9 cellular contexts compared by ENCODE assay signal in the genomic region with DNA sequence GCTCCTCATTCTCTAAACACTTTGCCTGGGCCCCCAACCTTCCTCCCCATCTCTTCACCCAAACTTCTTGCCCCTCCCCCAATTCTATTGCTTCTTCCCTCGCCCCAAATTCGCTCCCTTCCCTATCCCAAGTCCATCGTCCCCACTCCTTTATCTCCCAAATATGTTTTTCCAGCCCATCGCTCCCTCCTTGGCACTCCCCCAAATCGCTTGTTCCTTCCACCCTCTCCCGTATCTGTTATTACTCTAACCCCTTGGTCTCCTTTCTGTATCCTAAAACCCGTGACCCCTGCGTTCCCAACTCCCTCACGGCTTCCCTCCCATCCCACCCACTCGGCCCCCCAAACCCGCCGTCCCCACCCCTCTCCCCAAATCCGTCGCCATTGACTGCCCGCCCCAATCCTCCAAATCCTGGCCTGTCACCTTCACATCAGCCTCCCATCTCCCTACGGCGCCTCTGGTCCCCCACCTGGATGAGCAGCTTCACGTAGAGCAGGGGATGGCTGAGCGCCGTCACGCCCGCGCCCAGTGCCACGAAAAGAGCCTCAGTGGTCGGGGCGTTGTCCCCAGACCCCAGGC. TPM values are rescaled to one million over a fixed set of nuclear protein-coding genes. Genes with fewer than 3 reads are reported as not detected.
DNase-seq lines count a peak whose midpoint lies in the region; ATAC-seq and TF ChIP-seq lines count a peak whose summit lies in the region.
"Had no signal": no experiment of that assay in that cellular context is flagged by ENCODE, and none has a peak within 500 bp of the region (broad histone marks: within the 10 kb centered on the region; RNA-seq: fewer than 3 reads in every experiment).

No MANE protein-coding gene starts in this region.

- peak overlapping the region; percentile 89 for H3K9ac ChIP-seq in iPS-15b (ENCODE audit: low read depth, low read length)

- H3K27me3 Mint-ChIP-seq in activated CD8-positive, alpha-beta T cell treated with anti-CD3 and anti-CD28 coated beads for 36 hours: peaks cover 1% of the 10 kb centered on the region
- peaks cover 7% of the 10 kb centered on the region for H3K27me3 Mint-ChIP-seq in activated CD8-positive, alpha-beta T cell treated with anti-CD3 and anti-CD28 coated beads, Interleukin-2, amount 10 ng/mL, durations not matched to agents 7 days and 5 days (ENCODE audit: low read depth)

- H3K9me3 Mint-ChIP-seq in activated CD8-positive, alpha-beta T cell treated with anti-CD3 and anti-CD28 coated beads for 36 hours: no peaks in the 10 kb centered on the region
- H3K9me3 Mint-ChIP-seq in activated CD8-positive, alpha-beta T cell treated with anti-CD3 and anti-CD28 coated beads, Interleukin-2, amount 10 ng/mL, durations not matched to agents 7 days and 5 days (ENCODE audit: insufficient read depth): no peaks in the 10 kb centered on the region
- H3K9me3 Mint-ChIP-seq: activated naive CD8-positive, alpha-beta T cell treated with anti-CD3 and anti-CD28 coated beads, Interleukin-2, amount 10 ng/mL, durations not matched to agents 7 days and 5 days had no signal

- intact Hi-C loops in activated CD8-positive, alpha-beta T cell treated with anti-CD3 and anti-CD28 coated beads for 36 hours (cut with micrococcal nuclease): loop anchor here (10.0 kb wide), 1 partner anchor 101 kb away; the partner anchor contains the start of gene C6orf89
- intact Hi-C loops in thyroid gland (cut with DNase I): loop anchor here (10.0 kb wide), 1 partner anchor 101 kb away; the partner anchor contains the start of gene C6orf89

- peak; percentile 18 for DNase-seq in activated CD8-positive, alpha-beta T cell treated with anti-CD3 and anti-CD28 coated beads for 36 hours
- DNase-seq in activated CD8-positive, alpha-beta T cell treated with anti-CD3 and anti-CD28 coated beads, Interleukin-2, amount 10 ng/mL, durations not matched to agents 7 days and 5 days: no peak
- DNase-seq in RWPE2 (ENCODE audit: low spot score) (no peak), thyroid gland (no peak), NCI-H2107 (lab: John Stamatoyannopoulos, UW) (no peak), UCSD-AML1 (lab: John Stamatoyannopoulos, UW; ENCODE audit: unreplicated experiment) (no peak)

- H3K36me3 Mint-ChIP-seq in activated CD8-positive, alpha-beta T cell treated with anti-CD3 and anti-CD28 coated beads for 36 hours (ENCODE audit: low read depth): peaks cover 6% of the 10 kb centered on the region
- H3K36me3 Mint-ChIP-seq in activated CD8-positive, alpha-beta T cell treated with anti-CD3 and anti-CD28 coated beads, Interleukin-2, amount 10 ng/mL, durations not matched to agents 7 days and 5 days (ENCODE audit: low read depth): peaks cover 12% of the 10 kb centered on the region

- CTCF ChIA-PET in activated CD8-positive, alpha-beta T cell treated with anti-CD3 and anti-CD28 coated beads for 36 hours (lab: Charles Lee): interaction anchor here (1.1 to 3.4 kb wide), 8 partner anchors 34 to 225 kb away, joined by 3 to 31 read pairs (median 7); partner anchors contain the start of genes C6orf89 and PPIL1
- CTCF ChIA-PET in activated CD8-positive, alpha-beta T cell treated with anti-CD3 and anti-CD28 coated beads, Interleukin-2, amount 10 ng/mL, durations not matched to agents 7 days and 5 days (lab: Charles Lee): interaction anchor here (0.6 to 4.9 kb wide), 11 partner anchors 21 to 223 kb away, joined by 3 to 42 read pairs (median 4); partner anchors contain the start of gene C6orf89

- peak; percentile 8 for ATAC-seq in activated CD8-positive, alpha-beta T cell treated with anti-CD3 and anti-CD28 coated beads for 36 hours
- no peak for ATAC-seq in activated CD8-positive, alpha-beta T cell treated with anti-CD3 and anti-CD28 coated beads, Interleukin-2, amount 10 ng/mL, durations not matched to agents 7 days and 5 days
- ATAC-seq in RWPE2 (ENCODE audit: low read depth): no peak
- no peak for ATAC-seq in HG03571 (IDR thresholded peaks at IDR 0.05; ENCODE audit: unreplicated experiment)

- no peaks in the 10 kb centered on the region for H3K9me3 ChIP-seq in RWPE2 (ENCODE audit: severe bottlenecking)
- H3K9me3 ChIP-seq in iPS-15b (ENCODE audit: control insufficient read depth, insufficient read depth, low read length): no peaks in the 10 kb centered on the region
- no peaks in the 10 kb centered on the region for H3K9me3 ChIP-seq in thyroid gland

- no peak for TF ChIP-seq CTCF in activated CD8-positive, alpha-beta T cell treated with anti-CD3 and anti-CD28 coated beads for 36 hours (IDR thresholded peaks at IDR 0.05)
- TF ChIP-seq CTCF in RWPE2 (IDR thresholded peaks at IDR 0.05; ENCODE audit: poor library complexity, severe bottlenecking) (no peak), thyroid gland (IDR thresholded peaks at IDR 0.05) (no peak)

- H3K27me3 ChIP-seq in RWPE2 (ENCODE audit: insufficient read depth, poor library complexity, severe bottlenecking): no peaks in the 10 kb centered on the region
- H3K27me3 ChIP-seq in iPS-15b (ENCODE audit: control insufficient read depth, insufficient read depth, low read length): no peaks in the 10 kb centered on the region
- H3K27me3 ChIP-seq in thyroid gland: no peaks in the 10 kb centered on the region

- 0 to 1% methylated on average over 17 to 24 of the region's 26 CpGs for WGBS in thyroid gland, 2 donors

- peaks cover 21% of the 10 kb centered on the region for H3K4me1 Mint-ChIP-seq in activated CD8-positive, alpha-beta T cell treated with anti-CD3 and anti-CD28 coated beads for 36 hours (ENCODE audit: low read depth)
- H3K4me1 Mint-ChIP-seq in activated CD8-positive, alpha-beta T cell treated with anti-CD3 and anti-CD28 coated beads, Interleukin-2, amount 10 ng/mL, durations not matched to agents 7 days and 5 days (ENCODE audit: low read depth): peaks cover 29% of the 10 kb centered on the region

- H3K4me3 ChIP-seq in RWPE2 (ENCODE audit: severe bottlenecking) (peak overlapping the region; percentile 96), iPS-15b (ENCODE audit: low read depth, low read length) (peak overlapping the region; percentile 84), thyroid gland (replicated peaks in 1 of 3) (peak overlapping the region; percentile 92 to 100 (median 100))

- H3K27ac Mint-ChIP-seq in activated CD8-positive, alpha-beta T cell treated with anti-CD3 and anti-CD28 coated beads for 36 hours: no peak overlapping the region
- no peak overlapping the region for H3K27ac Mint-ChIP-seq in activated CD8-positive, alpha-beta T cell treated with anti-CD3 and anti-CD28 coated beads, Interleukin-2, amount 10 ng/mL, durations not matched to agents 7 days and 5 days
- H3K27ac Mint-ChIP-seq: activated naive CD8-positive, alpha-beta T cell treated with anti-CD3 and anti-CD28 coated beads, Interleukin-2, amount 10 ng/mL, durations not matched to agents 7 days and 5 days had no signal

- H3K36me3 ChIP-seq in RWPE2 (ENCODE audit: low read depth) (peaks cover 8% of the 10 kb centered on the region; the same call in 1 of the 2 replicates), iPS-15b (ENCODE audit: control insufficient read depth, insufficient read depth, low read length) (no peaks in the 10 kb centered on the region), thyroid gland (no peaks in the 10 kb centered on the region)

- no peak for TF ChIP-seq POLR2A in thyroid gland (IDR thresholded peaks at IDR 0.05)

- peak overlapping the region; percentile 47 for H3K27ac ChIP-seq in RWPE2 (ENCODE audit: poor library complexity, severe bottlenecking)
- H3K27ac ChIP-seq in thyroid gland: peak overlapping the region; percentile 95 to 98 (median 98)

- H3K4me1 ChIP-seq in RWPE2 (ENCODE audit: insufficient read depth, poor library complexity, severe bottlenecking): peaks cover 8% of the 10 kb centered on the region
- H3K4me1 ChIP-seq in iPS-15b (ENCODE audit: control insufficient read depth, insufficient read depth, low read length): peaks cover 24% of the 10 kb centered on the region
- peaks cover 53 to 58% of the 10 kb centered on the region in 2 donors for H3K4me1 ChIP-seq in thyroid gland

- H3K4me3 Mint-ChIP-seq in activated CD8-positive, alpha-beta T cell treated with anti-CD3 and anti-CD28 coated beads for 36 hours: no peak overlapping the region
- H3K4me3 Mint-ChIP-seq in activated CD8-positive, alpha-beta T cell treated with anti-CD3 and anti-CD28 coated beads, Interleukin-2, amount 10 ng/mL, durations not matched to agents 7 days and 5 days: no peak overlapping the region

- POLR2A ChIA-PET in activated CD8-positive, alpha-beta T cell treated with anti-CD3 and anti-CD28 coated beads for 36 hours (lab: Charles Lee): interaction anchor here (0.6 to 3.0 kb wide), 20 partner anchors 9 to 388 kb away, joined by 3 to 15 read pairs (median 4); partner anchors contain the start of gene PPIL1
- POLR2A ChIA-PET in activated CD8-positive, alpha-beta T cell treated with anti-CD3 and anti-CD28 coated beads, Interleukin-2, amount 10 ng/mL, durations not matched to agents 7 days and 5 days (lab: Charles Lee): interaction anchor here (0.6 to 1.8 kb wide), 21 partner anchors 16 to 515 kb away, joined by 3 to 13 read pairs (median 5); partner anchors contain the start of genes C6orf89, CCDC167, CDKN1A and FGD2

RNA-seq across cellular contexts. Expression of gene MTCH1, which starts 0.5 kb away (rescaled TPM):
- total RNA-seq in activated CD8-positive, alpha-beta T cell treated with anti-CD3 and anti-CD28 coated beads for 36 hours: 100 to 1,000 TPM in 1 of 2 experiments, 10 to 100 TPM in 1; 96.5 to 100 TPM
- total RNA-seq in activated CD8-positive, alpha-beta T cell treated with anti-CD3 and anti-CD28 coated beads, Interleukin-2, amount 10 ng/mL, durations not matched to agents 7 days and 5 days: 100 to 1,000 TPM; 117 to 122 TPM
- 1,000 to 10,000 TPM in 1 of 4 donors, 100 to 1,000 TPM in 3; 571 to 1,096 (median 866) TPM for total RNA-seq in thyroid gland

RNA-seq across cellular contexts. Expression of gene FGD2, which starts 20.0 kb away (rescaled TPM):
- 1 to 10 TPM; 1.4 to 1.6 TPM for total RNA-seq in activated CD8-positive, alpha-beta T cell treated with anti-CD3 and anti-CD28 coated beads for 36 hours
- 10 to 100 TPM; 10.1 to 12.1 TPM for total RNA-seq in activated CD8-positive, alpha-beta T cell treated with anti-CD3 and anti-CD28 coated beads, Interleukin-2, amount 10 ng/mL, durations not matched to agents 7 days and 5 days
- total RNA-seq in thyroid gland: 10 to 100 TPM; 14.9 to 25.8 (median 23.1) TPM

RNA-seq across cellular contexts. Expression of gene PI16, which starts 30.9 kb away (rescaled TPM):
- total RNA-seq in activated CD8-positive, alpha-beta T cell treated with anti-CD3 and anti-CD28 coated beads for 36 hours: not detected
- under 1 TPM in 1 of 2 experiments, not detected in 1; 0.63 TPM for total RNA-seq in activated CD8-positive, alpha-beta T cell treated with anti-CD3 and anti-CD28 coated beads, Interleukin-2, amount 10 ng/mL, durations not matched to agents 7 days and 5 days
- 10 to 100 TPM in 2 of 4 donors, 1 to 10 TPM in 2; 5.1 to 22.9 (median 9.1) TPM for total RNA-seq in thyroid gland

Comparison
In these comparisons a context has a peak if more than half of its experiments do, and no peak if none do; other contexts are left out.
1. RNA of gene FGD2, which starts 20.0 kb away (total RNA-seq): 14.9 to 25.8 TPM in thyroid gland and 10.1 to 12.1 TPM in activated CD8-positive, alpha-beta T cell treated with anti-CD3 and anti-CD28 coated beads, Interleukin-2, amount 10 ng/mL, durations not matched to agents 7 days and 5 days; 1.4 to 1.6 TPM in activated CD8-positive, alpha-beta T cell treated with anti-CD3 and anti-CD28 coated beads for 36 hours; every median in the first group is over 4 times any median in the second.
2. RNA of gene MTCH1, which starts 0.5 kb away (total RNA-seq): 571 to 1,096 TPM in thyroid gland; 117 to 122 TPM in activated CD8-positive, alpha-beta T cell treated with anti-CD3 and anti-CD28 coated beads, Interleukin-2, amount 10 ng/mL, durations not matched to agents 7 days and 5 days and 96.5 to 100 TPM in activated CD8-positive, alpha-beta T cell treated with anti-CD3 and anti-CD28 coated beads for 36 hours; every median in the first group is over 4 times any median in the second.
3. Peak in every context shown above with its lines, with median percentiles within 50 percentile points of each other: H3K4me3 ChIP-seq.